Comparison of ENCODE assay signal across 26 cellular contexts in the genomic region with DNA sequence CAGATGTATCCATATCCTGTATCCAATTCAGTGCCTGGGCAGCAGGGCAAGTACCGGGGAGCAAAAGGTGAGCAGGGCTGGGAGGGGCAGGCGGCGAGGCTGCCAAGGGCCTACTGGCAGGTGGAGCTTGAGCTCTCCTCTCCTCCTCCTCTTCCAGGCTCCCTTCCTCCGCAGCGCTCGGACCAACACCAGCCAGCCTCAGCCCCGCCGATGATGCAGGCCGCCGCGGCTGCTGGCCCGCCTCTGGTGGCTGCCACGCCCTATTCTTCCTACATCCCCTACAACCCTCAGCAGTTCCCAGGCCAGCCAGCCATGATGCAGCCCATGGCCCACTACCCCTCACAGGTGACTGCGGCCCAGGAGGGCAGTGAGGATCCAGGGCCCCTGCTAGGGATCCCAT. TPM values are rescaled to one million over a fixed set of nuclear protein-coding genes. Genes with fewer than 3 reads are reported as not detected.
"Had no signal": no experiment of that assay in that cellular context is flagged by ENCODE, and none has a peak within 500 bp of the region (broad histone marks: within the 10 kb centered on the region; RNA-seq: fewer than 3 reads in every experiment).

No MANE protein-coding gene starts in this region.

- H3K27me3 Mint-ChIP-seq: activated B cell treated with CpG ODN at 0.5 μM for 24 hours; activated CD4-positive, alpha-beta memory T cell treated with anti-CD3 and anti-CD28 coated beads, Interleukin-2, amount 10 ng/mL, durations not matched to agents 7 days and 5 days; activated naive CD4-positive, alpha-beta T cell treated with anti-CD3 and anti-CD28 coated beads, Interleukin-2, amount 50 U/mL, for 24 hours; brain had no signal

- ATAC-seq: SK-N-SH treated with all-trans-retinoic acid at 6 μM for 48 hours had no signal

- H3K4me1 Mint-ChIP-seq: brain had no signal

- H3K9me3 Mint-ChIP-seq: activated B cell treated with CpG ODN at 0.5 μM for 24 hours; activated CD4-positive, alpha-beta memory T cell treated with anti-CD3 and anti-CD28 coated beads, Interleukin-2, amount 10 ng/mL, durations not matched to agents 7 days and 5 days; activated naive CD4-positive, alpha-beta T cell treated with anti-CD3 and anti-CD28 coated beads, Interleukin-2, amount 50 U/mL, for 24 hours; T-helper 1 cell treated with Interleukin-12 subunit alpha and Interleukin-12 subunit beta and Interleukin-4 antibody, amounts not matched to agents 30 μg/mL and 1 μg/mL, for 36 hours had no signal

- DNase-seq: activated B cell treated with CpG ODN at 0.5 μM for 24 hours; activated CD4-positive, alpha-beta memory T cell treated with anti-CD3 and anti-CD28 coated beads, Interleukin-2, amount 10 ng/mL, durations not matched to agents 7 days and 5 days; activated CD4-positive, alpha-beta T cell treated with anti-CD3 and anti-CD28 coated beads, Interleukin-2, amount 50 U/mL, for 1 hour; activated T-cell treated with anti-CD3 and anti-CD28 coated beads for 4 hours; amniotic stem cell; Karpas-422; MM.1S; NCI-H1105; NCI-H1436; NCI-H1694 treated with DMSO at 0.1 percent for 48 hours; NCI-H2029 treated with DMSO at 0.1 percent for 48 hours; NCI-H345; NCI-H510A; NCI-H526 treated with DMSO at 0.1 percent for 48 hours; NCI-H82; NK-92 treated with Interleukin-12 subunit alpha and Interleukin-12 subunit beta, amount 100 ng/mL, for 24 hours; Peyer's patch; SHP77; SW 1271; T-helper 9 cell had no signal

- H3K4me1 ChIP-seq: ascending aorta, Peyer's patch, SJSA1 had no signal

- H3K9me3 ChIP-seq: ascending aorta, Peyer's patch, SJSA1 had no signal

- H3K27me3 ChIP-seq: ascending aorta, Peyer's patch, SJSA1 had no signal

- H3K4me3 Mint-ChIP-seq: activated B cell treated with CpG ODN at 0.5 μM for 24 hours; activated CD4-positive, alpha-beta memory T cell treated with anti-CD3 and anti-CD28 coated beads, Interleukin-2, amount 10 ng/mL, durations not matched to agents 7 days and 5 days; activated naive CD4-positive, alpha-beta T cell treated with anti-CD3 and anti-CD28 coated beads, Interleukin-2, amount 50 U/mL, for 24 hours; T-helper 1 cell treated with Interleukin-12 subunit alpha and Interleukin-12 subunit beta and Interleukin-4 antibody, amounts not matched to agents 30 μg/mL and 1 μg/mL, for 36 hours had no signal

- H3K27ac ChIP-seq: ascending aorta, Peyer's patch, SJSA1 had no signal

- H3K27ac Mint-ChIP-seq: activated B cell treated with CpG ODN at 0.5 μM for 24 hours; activated CD4-positive, alpha-beta memory T cell treated with anti-CD3 and anti-CD28 coated beads, Interleukin-2, amount 10 ng/mL, durations not matched to agents 7 days and 5 days; T-helper 1 cell treated with Interleukin-12 subunit alpha and Interleukin-12 subunit beta and Interleukin-4 antibody, amounts not matched to agents 30 μg/mL and 1 μg/mL, for 36 hours had no signal

- H3K4me3 ChIP-seq: ascending aorta, Peyer's patch, SJSA1 had no signal

RNA-seq across cellular contexts. Expression of a gene that starts 43.9 kb away (rescaled TPM):
- total RNA-seq: ascending aorta had no signal
